In genomic region chr16:10510279-10510678, GRCh38 we compare ENCODE assay signal across 13 cellular contexts.
DNase-seq lines count a peak whose midpoint lies in the region; ATAC-seq and TF ChIP-seq lines count a peak whose summit lies in the region.
"Had no signal": no experiment of that assay in that cellular context is flagged by ENCODE, and none has a peak within 500 bp of the region (broad histone marks: within the 10 kb centered on the region; RNA-seq: fewer than 3 reads in every experiment).

No MANE protein-coding gene starts in this region.

- DNase-seq in activated CD4-positive, alpha-beta T cell treated with anti-CD3 and anti-CD28 coated beads for 36 hours = peak; percentile 18
- no peak for DNase-seq in activated CD4-positive, alpha-beta T cell treated with anti-CD3 and anti-CD28 coated beads, Interleukin-2, amount 50 U/mL, for 1 hour
- DNase-seq in activated naive CD4-positive, alpha-beta T cell treated with Interleukin-2 at 50 U/mL for 16 hours = no peak
- no peak for DNase-seq in stimulated activated naive B cell treated with anti-CD40 and anti-IgM and Interleukin-4, amounts not matched to agents 10 μg/mL and 1 μg/mL and 100 μg/mL, for 72 hours
- no peak for DNase-seq in NCI-H510A treated with DMSO at 0.1 percent for 48 hours (lab: John Stamatoyannopoulos, UW)
- DNase-seq: GOT3 had no signal

- no peak overlapping the region for H2AFZ ChIP-seq in OCI-LY3 (ENCODE audit: low read depth, low read length)

- no peak overlapping the region for H3K27ac ChIP-seq in OCI-LY3 (ENCODE audit: low read length)
- H3K27ac ChIP-seq: 22Rv1, A549, C4-2B had no signal

- H3K4me3 Mint-ChIP-seq in activated CD4-positive, alpha-beta T cell treated with anti-CD3 and anti-CD28 coated beads for 36 hours = no peak overlapping the region
- H3K4me3 Mint-ChIP-seq in activated naive CD4-positive, alpha-beta T cell treated with anti-CD3 and anti-CD28 coated beads, Interleukin-2, amount 50 U/mL, for 24 hours = no peak overlapping the region
- H3K4me3 Mint-ChIP-seq in stimulated activated naive B cell treated with anti-CD40 and anti-IgM and Interleukin-4, amounts not matched to agents 10 μg/mL and 1 μg/mL and 100 μg/mL, for 72 hours = peak overlapping the region; percentile 72 to 78
- H3K4me3 Mint-ChIP-seq: CD4-positive, alpha-beta T cell had no signal

- H3K4me1 ChIP-seq in OCI-LY3 (ENCODE audit: low read length) = peaks cover 32% of the 10 kb centered on the region
- H3K4me1 ChIP-seq: A549 had no signal

- no peaks in the 10 kb centered on the region for H3K36me3 ChIP-seq in OCI-LY3 (replicated peaks; ENCODE audit: low read depth, low read length)

- peaks cover 26% of the 10 kb centered on the region for H3K4me1 Mint-ChIP-seq in activated CD4-positive, alpha-beta T cell treated with anti-CD3 and anti-CD28 coated beads for 36 hours
- H3K4me1 Mint-ChIP-seq in activated naive CD4-positive, alpha-beta T cell treated with anti-CD3 and anti-CD28 coated beads, Interleukin-2, amount 50 U/mL, for 24 hours = peaks cover 9% of the 10 kb centered on the region
- H3K4me1 Mint-ChIP-seq in stimulated activated naive B cell treated with anti-CD40 and anti-IgM and Interleukin-4, amounts not matched to agents 10 μg/mL and 1 μg/mL and 100 μg/mL, for 72 hours = peaks cover 30 to 49% of the 10 kb centered on the region in 2 donors

- H3K27ac Mint-ChIP-seq in activated CD4-positive, alpha-beta T cell treated with anti-CD3 and anti-CD28 coated beads for 36 hours = peak overlapping the region; percentile 44
- peak overlapping the region; percentile 18 for H3K27ac Mint-ChIP-seq in activated naive CD4-positive, alpha-beta T cell treated with anti-CD3 and anti-CD28 coated beads, Interleukin-2, amount 50 U/mL, for 24 hours
- H3K27ac Mint-ChIP-seq in stimulated activated naive B cell treated with anti-CD40 and anti-IgM and Interleukin-4, amounts not matched to agents 10 μg/mL and 1 μg/mL and 100 μg/mL, for 72 hours = peak overlapping the region; percentile 89
- H3K27ac Mint-ChIP-seq: CD4-positive, alpha-beta T cell had no signal

- no peaks in the 10 kb centered on the region for H3K79me2 ChIP-seq in OCI-LY3 (ENCODE audit: low read length)

- intact Hi-C loops in activated CD4-positive, alpha-beta T cell treated with anti-CD3 and anti-CD28 coated beads for 36 hours (cut with DNase I, micrococcal nuclease) = loop anchor here in 1 of 2 experiments (5.0 kb wide), 1 partner anchor 367 kb away; the partner anchor contains the start of gene CIITA

- H3K27me3 Mint-ChIP-seq in activated CD4-positive, alpha-beta T cell treated with anti-CD3 and anti-CD28 coated beads for 36 hours = no peaks in the 10 kb centered on the region
- H3K27me3 Mint-ChIP-seq in activated naive CD4-positive, alpha-beta T cell treated with anti-CD3 and anti-CD28 coated beads, Interleukin-2, amount 50 U/mL, for 24 hours = no peaks in the 10 kb centered on the region
- no peaks in the 10 kb centered on the region for H3K27me3 Mint-ChIP-seq in stimulated activated naive B cell treated with anti-CD40 and anti-IgM and Interleukin-4, amounts not matched to agents 10 μg/mL and 1 μg/mL and 100 μg/mL, for 72 hours
- H3K27me3 Mint-ChIP-seq: CD4-positive, alpha-beta T cell had no signal

- POLR2A ChIA-PET in activated CD4-positive, alpha-beta T cell treated with anti-CD3 and anti-CD28 coated beads for 36 hours (lab: Charles Lee) = no interaction called here

- peak overlapping the region; percentile 73 for H3K4me2 ChIP-seq in OCI-LY3 (ENCODE audit: low read length)
- H3K4me2 ChIP-seq: A549 had no signal

- CTCF ChIA-PET in activated CD4-positive, alpha-beta T cell treated with anti-CD3 and anti-CD28 coated beads for 36 hours (lab: Charles Lee) = interaction anchor here (0.6 to 5.6 kb wide), 9 partner anchors 14 to 1688 kb away, joined by 3 to 71 read pairs (median 4); partner anchors contain the start of gene ATF7IP2

- H3K9me3 Mint-ChIP-seq in activated CD4-positive, alpha-beta T cell treated with anti-CD3 and anti-CD28 coated beads for 36 hours (ENCODE audit: low read depth) = no peaks in the 10 kb centered on the region
- no peaks in the 10 kb centered on the region for H3K9me3 Mint-ChIP-seq in activated naive CD4-positive, alpha-beta T cell treated with anti-CD3 and anti-CD28 coated beads, Interleukin-2, amount 50 U/mL, for 24 hours
- H3K9me3 Mint-ChIP-seq in stimulated activated naive B cell treated with anti-CD40 and anti-IgM and Interleukin-4, amounts not matched to agents 10 μg/mL and 1 μg/mL and 100 μg/mL, for 72 hours = peaks cover 2 to 4% of the 10 kb centered on the region in 2 donors
- H3K9me3 Mint-ChIP-seq: CD4-positive, alpha-beta T cell had no signal

- H3K4me3 ChIP-seq in OCI-LY3 (ENCODE audit: low read length) = no peak overlapping the region
- H3K4me3 ChIP-seq: A549 had no signal

- peaks cover 2% of the 10 kb centered on the region for H3K36me3 Mint-ChIP-seq in activated CD4-positive, alpha-beta T cell treated with anti-CD3 and anti-CD28 coated beads for 36 hours (ENCODE audit: low read depth)
- no peaks in the 10 kb centered on the region for H3K36me3 Mint-ChIP-seq in activated naive CD4-positive, alpha-beta T cell treated with anti-CD3 and anti-CD28 coated beads, Interleukin-2, amount 50 U/mL, for 24 hours
- peaks cover 3 to 23% of the 10 kb centered on the region in 2 donors for H3K36me3 Mint-ChIP-seq in stimulated activated naive B cell treated with anti-CD40 and anti-IgM and Interleukin-4, amounts not matched to agents 10 μg/mL and 1 μg/mL and 100 μg/mL, for 72 hours

- H3K9ac ChIP-seq in OCI-LY3 (ENCODE audit: low read length) = peak overlapping the region; percentile 42; the same call in 1 of the 2 replicates

- no peak for ATAC-seq in activated CD4-positive, alpha-beta T cell treated with anti-CD3 and anti-CD28 coated beads for 36 hours
- ATAC-seq in stimulated activated naive B cell treated with anti-CD40 and anti-IgM and Interleukin-4, amounts not matched to agents 10 μg/mL and 1 μg/mL and 100 μg/mL, for 72 hours (replicated peaks) = no peak

- TF ChIP-seq CTCF in OCI-LY3 (IDR thresholded peaks at IDR 0.05; ENCODE audit: low read depth, low read length) = no peak

- no peaks in the 10 kb centered on the region for H4K20me1 ChIP-seq in OCI-LY3 (ENCODE audit: insufficient read depth, low read length)

- peaks cover 12% of the 10 kb centered on the region; the same call in 1 of the 2 replicates for H3K27me3 ChIP-seq in OCI-LY3 (ENCODE audit: low read depth, low read length)

- no peaks in the 10 kb centered on the region for H3K9me3 ChIP-seq in OCI-LY3 (ENCODE audit: insufficient read depth, low read length)
- H3K9me3 ChIP-seq: A549, Caco-2 had no signal

Comparison
In these comparisons a context has a peak if more than half of its experiments do, and no peak if none do; other contexts are left out.
1. H3K27ac Mint-ChIP-seq: peak in every context shown above with its lines; median percentile 89 in stimulated activated naive B cell treated with anti-CD40 and anti-IgM and Interleukin-4, amounts not matched to agents 10 μg/mL and 1 μg/mL and 100 μg/mL, for 72 hours; 44 in activated CD4-positive, alpha-beta T cell treated with anti-CD3 and anti-CD28 coated beads for 36 hours; 18 in activated naive CD4-positive, alpha-beta T cell treated with anti-CD3 and anti-CD28 coated beads, Interleukin-2, amount 50 U/mL, for 24 hours.
2. H3K4me3 Mint-ChIP-seq: peak in stimulated activated naive B cell treated with anti-CD40 and anti-IgM and Interleukin-4, amounts not matched to agents 10 μg/mL and 1 μg/mL and 100 μg/mL, for 72 hours (2 of 2); none in activated CD4-positive, alpha-beta T cell treated with anti-CD3 and anti-CD28 coated beads for 36 hours (single experiment) and activated naive CD4-positive, alpha-beta T cell treated with anti-CD3 and anti-CD28 coated beads, Interleukin-2, amount 50 U/mL, for 24 hours (single experiment).